11 cellular contexts compared by ENCODE assay signal in the genomic region with DNA sequence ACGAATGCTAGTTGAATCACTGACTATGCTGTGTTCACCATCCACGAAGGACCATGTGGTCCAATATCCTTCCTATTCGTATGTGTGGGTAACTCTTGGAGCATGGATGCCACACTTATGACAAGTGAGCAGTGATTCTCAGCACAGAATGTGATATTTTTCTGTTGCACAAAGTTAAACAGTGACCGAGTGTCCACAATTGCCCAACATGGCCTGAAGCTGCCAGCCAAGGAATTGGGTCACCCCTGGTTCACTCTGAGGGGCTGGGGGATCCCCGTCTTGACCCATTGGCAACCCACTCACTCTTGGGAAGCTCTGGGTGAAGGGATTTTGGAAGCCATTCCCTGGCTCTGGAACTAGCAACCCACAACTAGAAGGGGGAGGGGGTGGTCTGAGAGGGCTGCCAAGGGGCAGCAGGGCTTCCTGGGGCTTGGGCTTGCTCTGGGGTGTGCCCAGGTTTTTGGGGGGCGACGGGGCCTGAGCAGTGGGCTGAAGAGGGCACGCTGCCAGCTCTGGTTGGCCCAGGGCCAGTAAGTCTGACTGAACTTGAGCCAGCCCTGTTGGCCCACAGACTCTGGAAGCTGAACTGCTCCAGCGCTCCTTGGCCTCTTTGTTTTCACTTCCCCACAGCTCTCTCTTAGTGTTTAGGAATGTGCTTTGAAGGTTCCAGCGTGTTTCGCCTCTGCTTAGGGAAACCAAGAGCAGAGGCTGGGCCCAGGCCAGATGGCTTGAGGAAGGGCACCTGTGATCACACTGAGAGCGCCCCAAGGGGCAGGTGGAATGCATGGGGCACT. TPM values are rescaled to one million over a fixed set of nuclear protein-coding genes. Genes with fewer than 3 reads are reported as not detected.
DNase-seq lines count a peak whose midpoint lies in the region; ATAC-seq, FAIRE-seq and TF ChIP-seq lines count a peak whose summit lies in the region.
"Had no signal": no experiment of that assay in that cellular context is flagged by ENCODE, and none has a peak within 500 bp of the region (broad histone marks: within the 10 kb centered on the region; RNA-seq: fewer than 3 reads in every experiment).

No MANE protein-coding gene starts in this region.

- H4K20me1 ChIP-seq in H1 (replicated peaks in 1 of 2; ENCODE audit: control insufficient read depth in 1 of 2, insufficient read depth in 2 of 2, low read length in 2 of 2), result peaks cover 0 to 1% of the 10 kb centered on the region in 2 experiments

- no peak for TF ChIP-seq RAD21 in H1 (IDR thresholded peaks at IDR 0.05 in 1 of 2, conservative IDR thresholded peaks at IDR 0.05 in 1 of 2; ENCODE audit: low read depth in 2 of 2, low read length in 2 of 2)

- 67% methylated on average over 9 of the region's 12 CpGs; no CpG with 5 or more reads in 1 of the 2 experiments for WGBS in H1 (ENCODE audit: extremely low coverage in 1 of 2, insufficient coverage in 1 of 2, insufficient read length in 1 of 2, insufficient replicate concordance in 2 of 2, low coverage in 1 of 2, low lambda C conversion rate in 2 of 2, missing lambda C conversion rate in 1 of 2), 2 experiments
- WGBS in right lobe of liver (ENCODE audit: insufficient coverage, low coverage, low lambda C conversion rate, missing lambda C conversion rate), result 16% methylated on average over 7 of the region's 12 CpGs
- WGBS in testis, 2 donors, result 31% methylated on average over 6 to 10 of the region's 12 CpGs

- intact Hi-C loops in right lobe of liver (cut with DNase I) (no loop called here), testis (cut with DNase I; ENCODE audit: low total_unique reads) (no loop called here)

- H3K18ac ChIP-seq in H1 (ENCODE audit: extremely low read depth, low read length), result no peak overlapping the region

- H4K8ac ChIP-seq in H1 (ENCODE audit: extremely low read depth, insufficient read depth, low read length), result no peak overlapping the region

- H2BK15ac ChIP-seq in H1 (ENCODE audit: low read length), result no peak overlapping the region

- H3K4me1 ChIP-seq in H1 (replicated peaks in 1 of 4; ENCODE audit: control insufficient read depth in 3 of 4, insufficient read depth in 4 of 4, low read length in 3 of 4) (peaks cover 0 to 23% (median 9%) of the 10 kb centered on the region in 4 experiments; a peak in 6 of 7 replicates), right lobe of liver (peaks cover 0 to 18% (median 6%) of the 10 kb centered on the region in 4 donors), testis (no peaks in the 10 kb centered on the region)

- CTCF ChIA-PET in H1 (lab: Charles Lee; ENCODE audit: partially characterized antibody), result interaction anchor here (0.6 to 0.9 kb wide), 2 partner anchors 18 to 33 kb away, joined by 3 to 4 read pairs; no protein-coding TSS in a partner anchor

- peaks cover 0 to 14% of the 10 kb centered on the region in 2 experiments; a peak in 1 of 4 replicates for H3K79me2 ChIP-seq in H1 (ENCODE audit: control insufficient read depth in 1 of 2, insufficient read depth in 2 of 2, low read length in 2 of 2)

- H4K5ac ChIP-seq in H1 (ENCODE audit: insufficient read length, low read depth, low read length), result no peak overlapping the region

- POLR2A ChIA-PET in H1 (lab: Charles Lee; ENCODE audit: partially characterized antibody), result interaction anchor here (1.2 to 20.0 kb wide), 6 partner anchors 11 to 42 kb away, joined by 3 to 509 read pairs (median 4); a partner anchor contains a TSS

- H2BK5ac ChIP-seq in H1 (ENCODE audit: low read depth, low read length), result no peak overlapping the region; the same call in 1 of the 2 replicates

- ATAC-seq in right lobe of liver (peak; percentile 82 to 92 (median 89)), HG02623 (IDR thresholded peaks at IDR 0.05; ENCODE audit: unreplicated experiment) (no peak), HG02852 (IDR thresholded peaks at IDR 0.05; ENCODE audit: unreplicated experiment) (no peak)

- no peak overlapping the region for H2AFZ ChIP-seq in H1 (ENCODE audit: low read length)

- H3K27ac ChIP-seq in H1 (ENCODE audit: low read depth, low read length) (no peak overlapping the region), right lobe of liver (peak overlapping the region in 2 of 3 donors; percentile 39 to 79), testis (no peak overlapping the region)

- H2AK5ac ChIP-seq in H1 (ENCODE audit: low read depth, low read length), result peak overlapping the region; percentile 66; the same call in 1 of the 2 replicates

- H3K27me3 ChIP-seq in H1 (replicated peaks in 1 of 4; ENCODE audit: control insufficient read depth in 3 of 4, extremely low read depth in 1 of 4, insufficient read depth in 3 of 4, low read length in 3 of 4) (no peaks in the 10 kb centered on the region; a peak in 1 of 7 replicates), right lobe of liver (peaks cover 0 to 4% of the 10 kb centered on the region in 2 donors), testis (no peaks in the 10 kb centered on the region)
- H3K27me3 ChIP-seq: MG63 had no signal

- no peak for FAIRE-seq in H1 (lab: Jason Lieb, UNC)

- H2BK20ac ChIP-seq in H1 (ENCODE audit: low read length), result no peak overlapping the region

- H3K4ac ChIP-seq in H1 (replicated peaks; ENCODE audit: insufficient read length, low read depth, low read length), result no peak overlapping the region

- TF ChIP-seq CTCF in H1 (IDR thresholded peaks at IDR 0.05; ENCODE audit: control extremely low read depth in 1 of 3, insufficient read depth in 1 of 3, low read depth in 1 of 3, low read length in 3 of 3) (no peak), right lobe of liver (IDR thresholded peaks at IDR 0.05) (no peak), testis (IDR thresholded peaks at IDR 0.05) (no peak)

- H3K9me3 ChIP-seq in H1 (ENCODE audit: insufficient read depth in 2 of 2, low read depth in 1 of 2, low read length in 1 of 2) (no peaks in the 10 kb centered on the region), right lobe of liver (no peaks in the 10 kb centered on the region), testis (no peaks in the 10 kb centered on the region)
- H3K9me3 ChIP-seq: MG63 had no signal

- H3K14ac ChIP-seq in H1 (ENCODE audit: insufficient read length), result no peak overlapping the region

- peak overlapping the region; percentile 95; the same call in 1 of the 2 replicates for H2BK12ac ChIP-seq in H1 (ENCODE audit: low read depth, low read length)

- H3K79me1 ChIP-seq in H1 (ENCODE audit: low read depth, low read length), result no peaks in the 10 kb centered on the region

- H3K36me3 ChIP-seq in H1 (ENCODE audit: control insufficient read depth in 2 of 4, insufficient read depth in 4 of 4, low read length in 3 of 4), result no peaks in the 10 kb centered on the region
- no peaks in the 10 kb centered on the region for H3K36me3 ChIP-seq in right lobe of liver
- H3K36me3 ChIP-seq in testis (ENCODE audit: low read depth, missing control alignments), result no peaks in the 10 kb centered on the region
- H3K36me3 ChIP-seq: MG63 had no signal

- H3K23ac ChIP-seq in H1 (ENCODE audit: insufficient read length), result no peak overlapping the region

- no peak overlapping the region; a peak in 1 of 4 replicates for H3K4me2 ChIP-seq in H1 (ENCODE audit: insufficient read depth in 1 of 2, low read depth in 2 of 2, low read length in 2 of 2)

- no peak for TF ChIP-seq EP300 in H1 (IDR thresholded peaks at IDR 0.05; ENCODE audit: borderline replicate concordance in 1 of 2, low read depth in 2 of 2, low read length in 2 of 2)

- TF ChIP-seq POLR2A in H1 (IDR thresholded peaks at IDR 0.05; ENCODE audit: control extremely low read depth in 1 of 2, low read depth in 2 of 2, low read length in 2 of 2) (no peak), right lobe of liver (IDR thresholded peaks at IDR 0.05) (no peak), testis (IDR thresholded peaks at IDR 0.05) (no peak)

- peak overlapping the region; percentile 25 for H4K91ac ChIP-seq in H1 (replicated peaks; ENCODE audit: insufficient read length, low read length)

- DNase-seq in M059J (ENCODE audit: low read depth) (peak; percentile 40), H1 (ENCODE audit: low read depth in 1 of 2, low spot score in 2 of 2) (no peak), right lobe of liver (peak in 2 of 3 donors; percentile 65), testis (peak; percentile 32), NCI-H1436 treated with DMSO at 0.1 percent for 48 hours (lab: John Stamatoyannopoulos, UW) (no peak), germinal center (ENCODE audit: low spot score) (no peak)
- DNase-seq: activated naive CD4-positive, alpha-beta T cell treated with anti-CD3 and anti-CD28 coated beads for 36 hours; MG63; naive B cell had no signal

- H3K56ac ChIP-seq in H1 (replicated peaks; ENCODE audit: insufficient read length, low read depth, low read length), result no peak overlapping the region

- H2BK120ac ChIP-seq in H1 (replicated peaks; ENCODE audit: low read depth, low read length), result no peak overlapping the region

- no peak overlapping the region for H3K4me3 ChIP-seq in H1 (ENCODE audit: extremely low read depth in 1 of 4, insufficient read depth in 2 of 4, low read depth in 3 of 4, low read length in 4 of 4)
- no peak overlapping the region for H3K4me3 ChIP-seq in right lobe of liver
- H3K4me3 ChIP-seq in testis, result no peak overlapping the region
- H3K4me3 ChIP-seq: MG63 had no signal

- H3K23me2 ChIP-seq in H1 (ENCODE audit: low read depth, low read length), result peaks cover 8% of the 10 kb centered on the region; the same call in 1 of the 2 replicates

- no peak overlapping the region for H3K9ac ChIP-seq in H1 (replicated peaks in 1 of 4; ENCODE audit: extremely low read depth in 1 of 4, low read depth in 3 of 4, low read length in 3 of 4)

TF ChIP-seq in H1, 55 proteins besides CTCF, POLR2A, EP300 and RAD21 (continues in another document):
- TF ChIP-seq JUND (IDR thresholded peaks at IDR 0.05; ENCODE audit: low read length) (no peak), BACH1 (IDR thresholded peaks at IDR 0.05; ENCODE audit: low read length) (no peak), KDM4A (IDR thresholded peaks at IDR 0.05; ENCODE audit: low read depth, low read length, severe bottlenecking) (no peak), CBX5 (IDR thresholded peaks at IDR 0.05; ENCODE audit: low read depth, low read length) (no peak), GABPA (IDR thresholded peaks at IDR 0.05; ENCODE audit: borderline replicate concordance, insufficient read depth, low read length) (no peak)

RNA-seq across cellular contexts. Expression of a gene that starts 43.1 kb away (rescaled TPM):
- total RNA-seq in M059J (2014; rRNA removed; shearing (Covaris generic)), result 35.5 and 50.6 TPM in 2 replicates
- 50.8 and 54.7 TPM in 2 replicates for total RNA-seq in H1 (2021; fragmentation: NEBNext Ultra II Directional; extraction: Animal tissue kit (Norgen Biotek cat#: 25700))
- polyA plus RNA-seq in H1 (2011; rRNA removed), result 25.0 and 38.7 TPM in 2 replicates
- 23.7 TPM for polyA plus RNA-seq in H1 (2011; cell fraction: cytosol; rRNA removed)
- polyA plus RNA-seq in H1 (2011; cell fraction: nucleus; rRNA removed), result 71.8 TPM
- polyA plus RNA-seq in H1 (2012, experiment 1 of 2), result 30.9 to 39.5 TPM (median 38.0 TPM) in 4 replicates
- 13.5 TPM for polyA plus RNA-seq in H1 (2012, experiment 2 of 2)
- polyA plus RNA-seq in H1 (2013, experiment 1 of 2), result 27.2 TPM
- 25.2 TPM for polyA plus RNA-seq in H1 (2013, experiment 2 of 2)
- polyA minus RNA-seq in H1 (2011; rRNA and poly(A)+ RNA removed), result 34.2 and 37.3 TPM in 2 replicates
- 61.1 TPM for polyA minus RNA-seq in H1 (2011; cell fraction: cytosol; rRNA and poly(A)+ RNA removed)
- 51.4 TPM for polyA minus RNA-seq in H1 (2011; cell fraction: nucleus; rRNA and poly(A)+ RNA removed)
- total RNA-seq in right lobe of liver, result 10 to 100 TPM in 4 of 6 experiments, 1 to 10 TPM in 2; 9.4 to 16.6 (median 12.0) TPM
- total RNA-seq in testis, result 10 to 100 TPM; 46.8 to 69.6 TPM
- polyA plus RNA-seq in testis (ENCODE audit: insufficient read depth, low read depth, low replicate concordance), result 26.4 TPM

Comparison
In these comparisons a context has a peak if more than half of its experiments do, and no peak if none do; other contexts are left out.
1. DNase-seq: peak in M059J (single experiment), right lobe of liver (2 of 3) and testis (single experiment); none in H1 (0 of 2), NCI-H1436 treated with DMSO at 0.1 percent for 48 hours (single experiment) and germinal center (single experiment).
2. H3K27ac ChIP-seq: peak in right lobe of liver (2 of 3); none in H1 (single experiment) and testis (0 of 2).
3. ATAC-seq: peak in right lobe of liver (4 of 4); none in HG02623 (single experiment) and HG02852 (single experiment).